In the genomic region with DNA sequence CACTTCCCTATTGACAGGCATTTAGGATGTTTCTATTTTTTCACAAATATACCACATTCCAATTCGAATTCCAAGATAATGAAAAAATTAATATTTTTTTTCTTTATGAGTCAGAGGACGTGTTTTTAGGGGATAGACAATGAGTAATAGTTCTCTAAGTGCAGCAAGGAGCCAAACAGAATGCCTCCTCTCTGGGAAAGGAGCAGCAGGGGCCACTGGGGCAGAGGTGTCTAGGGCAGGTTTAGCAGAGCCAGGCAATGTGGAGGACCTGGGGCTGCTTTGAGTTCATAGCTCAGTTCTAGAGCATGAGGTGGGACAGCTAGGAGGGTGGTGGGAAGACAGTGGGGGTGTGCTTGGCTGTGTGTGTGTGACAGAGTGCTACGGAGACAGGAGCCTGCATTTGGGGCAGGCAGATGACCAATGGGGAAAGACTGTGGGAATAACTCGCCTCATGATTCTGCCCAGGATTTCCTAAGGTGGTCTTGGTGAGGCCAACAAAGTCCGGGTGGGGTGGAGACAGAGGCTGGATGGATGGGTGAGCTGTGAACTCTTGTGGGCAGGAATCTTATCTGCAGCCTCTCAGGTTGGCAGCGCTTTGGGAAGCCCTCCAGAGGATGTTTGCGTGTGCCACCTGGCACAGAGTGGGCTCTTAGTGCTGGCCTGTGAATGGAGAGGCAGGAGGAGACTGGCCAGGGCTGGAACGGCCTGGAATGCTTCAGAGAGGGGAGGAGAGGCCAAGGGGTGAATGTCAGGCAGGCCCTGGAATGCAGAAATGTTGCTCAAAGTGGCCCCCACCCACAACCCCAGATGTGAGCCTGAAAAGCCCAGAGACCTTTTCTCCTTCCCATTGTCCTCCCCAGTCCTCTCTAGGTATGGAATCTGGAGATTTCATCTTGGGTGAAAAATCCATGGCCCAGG, we compare ENCODE assay signal across 10 cellular contexts. TPM values are rescaled to one million over a fixed set of nuclear protein-coding genes. Genes with fewer than 3 reads are reported as not detected.
DNase-seq lines count a peak whose midpoint lies in the region; ATAC-seq and TF ChIP-seq lines count a peak whose summit lies in the region.
"Had no signal": no experiment of that assay in that cellular context is flagged by ENCODE, and none has a peak within 500 bp of the region (broad histone marks: within the 10 kb centered on the region; RNA-seq: fewer than 3 reads in every experiment).

No MANE protein-coding gene starts in this region.

- in situ Hi-C loops in GM13977 (cut with MboI; ENCODE audit: low pct_unique_long_range_greater_than_20kb, low sequenced_read_pairs, unreplicated experiment): no loop called here

- H3K27ac ChIP-seq in left lung: peak overlapping the region; percentile 64 to 83
- H3K27ac ChIP-seq: BLaER1 had no signal

- peak; percentile 66 for ATAC-seq in left lung
- no peak for ATAC-seq in sciatic nerve

- H3K4me1 ChIP-seq in left lung: peaks cover 5 to 35% of the 10 kb centered on the region in 2 donors

- H3K9me3 ChIP-seq in left lung: no peaks in the 10 kb centered on the region
- H3K9me3 ChIP-seq: BLaER1 had no signal

- no peaks in the 10 kb centered on the region for H3K36me3 ChIP-seq in left lung
- H3K36me3 ChIP-seq: BLaER1 had no signal

- intact Hi-C loops in left lung (cut with DNase I): no loop called here
- intact Hi-C loops in sciatic nerve (cut with DNase I): no loop called here

- peaks cover 18 to 48% of the 10 kb centered on the region in 2 donors for H3K27me3 ChIP-seq in left lung

- no peak for TF ChIP-seq CTCF in left lung (IDR thresholded peaks at IDR 0.05)
- TF ChIP-seq CTCF in GM13977 (IDR thresholded peaks at IDR 0.05; ENCODE audit: extremely low read depth, insufficient read depth, missing control alignments): no peak

- no peak overlapping the region for H3K4me3 ChIP-seq in left lung
- H3K4me3 ChIP-seq: BLaER1 had no signal

- DNase-seq in A172 (ENCODE audit: low spot score) (peak; percentile 83), HT-29 (ENCODE audit: low spot score) (peak; percentile 68), cerebellum (ENCODE audit: low spot score) (peak; percentile 68), left lung (peak; percentile 81 to 84), NOMO-1 treated with DMSO at 0.1 percent for 48 hours (lab: John Stamatoyannopoulos, UW; ENCODE audit: unreplicated experiment) (no peak), DMS 273 (lab: John Stamatoyannopoulos, UW; ENCODE audit: unreplicated experiment) (no peak), sciatic nerve (ENCODE audit: low spot score) (no peak), GM13977 (ENCODE audit: low spot score) (no peak)

RNA-seq across cellular contexts. Expression of a gene that starts 2.4 kb away (rescaled TPM):
- total RNA-seq in A172 (2014; rRNA removed; shearing (Covaris generic)): 13.8 and 16.1 TPM in 2 replicates
- total RNA-seq in HT-29 (2014; rRNA removed; shearing (Covaris generic)): 3.8 and 11.9 TPM in 2 replicates
- not detected for total RNA-seq in cerebellum
- 1,000 to 10,000 TPM; 1,945 to 1,968 TPM for total RNA-seq in left lung
- total RNA-seq in sciatic nerve: 4.0 TPM

RNA-seq across cellular contexts. Expression of a gene that starts 38.8 kb away (rescaled TPM):
- total RNA-seq in A172 (2014; rRNA removed; shearing (Covaris generic)): 65.2 and 75.2 TPM in 2 replicates
- total RNA-seq in HT-29 (2014; rRNA removed; shearing (Covaris generic)): 24.7 and 27.0 TPM in 2 replicates
- total RNA-seq in cerebellum: not detected
- total RNA-seq in left lung: 10 to 100 TPM; 27.6 to 30.1 TPM
- total RNA-seq in sciatic nerve: 0.13 TPM

RNA-seq across cellular contexts. Expression of a gene that starts 43.8 kb away (rescaled TPM):
- total RNA-seq in A172 (2014; rRNA removed; shearing (Covaris generic)): 1.5 and 1.6 TPM in 2 replicates
- total RNA-seq in HT-29 (2014; rRNA removed; shearing (Covaris generic)): 0.13 and 0.81 TPM in 2 replicates
- total RNA-seq in cerebellum (not detected), left lung (1 to 10 TPM in 1 of 2 donors, under 1 TPM in 1; 0.97 to 1.7 TPM), sciatic nerve (0.45 TPM)
- total RNA-seq: glomerular endothelial cell had no signal

Comparison
In these comparisons a context has a peak if more than half of its experiments do, and no peak if none do; other contexts are left out.
1. DNase-seq: peak in A172 (single experiment), HT-29 (single experiment), cerebellum (single experiment) and left lung (2 of 2); none in NOMO-1 treated with DMSO at 0.1 percent for 48 hours (single experiment), DMS 273 (single experiment), sciatic nerve (single experiment) and GM13977 (single experiment).
2. RNA of a gene that starts 2.4 kb away (total RNA-seq): 1,945 to 1,968 TPM in left lung; 13.8 to 16.1 TPM in A172, 4.0 TPM in sciatic nerve (single experiment), 3.8 to 11.9 TPM in HT-29 and not detected in cerebellum (single experiment); every median in the first group is over 100 times any median in the second.
3. RNA of a gene that starts 38.8 kb away (total RNA-seq): 65.2 to 75.2 TPM in A172, 27.6 to 30.1 TPM in left lung and 24.7 to 27.0 TPM in HT-29; 0.13 TPM in sciatic nerve (single experiment) and not detected in cerebellum (single experiment); every median in the first group is over 10 times any median in the second.